In the genomic region with DNA sequence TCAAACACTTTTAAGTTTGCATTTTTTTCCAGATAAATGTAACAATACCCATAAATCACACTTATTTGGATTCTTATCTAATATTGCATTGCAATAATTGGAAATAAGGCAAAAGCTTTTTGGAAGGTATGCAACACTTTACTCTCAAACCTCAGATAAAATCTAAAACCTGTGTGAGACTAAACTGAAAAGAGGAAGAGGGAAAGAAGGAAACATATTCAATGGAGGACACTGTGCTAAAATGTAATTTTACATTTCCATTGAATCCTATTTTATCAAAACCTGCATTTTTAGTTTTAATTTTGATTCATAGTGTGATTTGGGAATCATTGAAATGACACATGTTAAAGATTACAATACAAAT, we compare ENCODE assay signal across 14 cellular contexts.
DNase-seq lines count a peak whose midpoint lies in the region; ATAC-seq and TF ChIP-seq lines count a peak whose summit lies in the region.
"Had no signal": no experiment of that assay in that cellular context is flagged by ENCODE, and none has a peak within 500 bp of the region (broad histone marks: within the 10 kb centered on the region; RNA-seq: fewer than 3 reads in every experiment).

No MANE protein-coding gene starts in this region.

- no peaks in the 10 kb centered on the region for H3K36me3 Mint-ChIP-seq in naive thymus-derived CD4-positive, alpha-beta T cell
- no peaks in the 10 kb centered on the region for H3K36me3 Mint-ChIP-seq in activated CD8-positive, alpha-beta T cell treated with anti-CD3 and anti-CD28 coated beads for 36 hours (ENCODE audit: low read depth)
- H3K36me3 Mint-ChIP-seq: natural killer cell had no signal

- intact Hi-C loops in naive thymus-derived CD4-positive, alpha-beta T cell (cut with micrococcal nuclease): loop anchor here in 1 of 2 donors (2.0 kb wide), 1 partner anchor 100 kb away; the partner anchor contains the start of gene HPGD
- intact Hi-C loops in activated CD8-positive, alpha-beta T cell treated with anti-CD3 and anti-CD28 coated beads for 36 hours (cut with micrococcal nuclease): no loop called here

- no peaks in the 10 kb centered on the region for H3K36me3 ChIP-seq in naive thymus-derived CD4-positive, alpha-beta T cell (ENCODE audit: control insufficient read depth in 2 of 3, insufficient read depth in 3 of 3, low read length in 3 of 3)
- H3K36me3 ChIP-seq: HAP-1 had no signal

- peak overlapping the region in 7 of 10 donors; percentile 12 to 72 (median 58) for H3K4me3 Mint-ChIP-seq in naive thymus-derived CD4-positive, alpha-beta T cell
- no peak overlapping the region for H3K4me3 Mint-ChIP-seq in activated CD8-positive, alpha-beta T cell treated with anti-CD3 and anti-CD28 coated beads for 36 hours
- H3K4me3 Mint-ChIP-seq: natural killer cell had no signal

- H3K27me3 ChIP-seq in HL-60 (ENCODE audit: insufficient read depth, poor library complexity, severe bottlenecking): no peaks in the 10 kb centered on the region
- H3K27me3 ChIP-seq in naive thymus-derived CD4-positive, alpha-beta T cell (ENCODE audit: control insufficient read depth in 2 of 2, insufficient read depth in 2 of 2, low read length in 2 of 2): no peaks in the 10 kb centered on the region

- H3K4me1 Mint-ChIP-seq in naive thymus-derived CD4-positive, alpha-beta T cell: peaks cover 6 to 43% (median 29%) of the 10 kb centered on the region in 7 donors
- peaks cover 24% of the 10 kb centered on the region for H3K4me1 Mint-ChIP-seq in activated CD8-positive, alpha-beta T cell treated with anti-CD3 and anti-CD28 coated beads for 36 hours (ENCODE audit: low read depth)

- H3K27ac Mint-ChIP-seq in naive thymus-derived CD4-positive, alpha-beta T cell: no peak overlapping the region
- no peak overlapping the region for H3K27ac Mint-ChIP-seq in activated CD8-positive, alpha-beta T cell treated with anti-CD3 and anti-CD28 coated beads for 36 hours
- H3K27ac Mint-ChIP-seq: activated T-helper 2 cell treated with anti-CD3 and anti-CD28 coated beads, Interferon-gamma antibody, Interleukin-2, Interleukin-4, amounts not matched to agents 10 μg/mL and 5 μg/mL and 100 μg/mL, durations not matched to agents 14 hours and 24 hours and 36 hours; natural killer cell had no signal

- peak; percentile 76 for DNase-seq in GF-D8 (lab: John Stamatoyannopoulos, UW)
- DNase-seq in HL-60 (ENCODE audit: low read depth in 1 of 2, low spot score in 1 of 2): no peak
- peak; percentile 49 for DNase-seq in SKM-1 treated with dmso at 0.1 percent for 144 hours (lab: John Stamatoyannopoulos, UW; ENCODE audit: unreplicated experiment)
- no peak for DNase-seq in naive thymus-derived CD4-positive, alpha-beta T cell
- DNase-seq in activated CD8-positive, alpha-beta T cell treated with anti-CD3 and anti-CD28 coated beads for 36 hours: no peak
- DNase-seq in KBM-7: no peak
- no peak for DNase-seq in T-helper 1 cell
- DNase-seq: activated CD8-positive, alpha-beta memory T cell treated with anti-CD3 and anti-CD28 coated beads for 24 hours; natural killer cell; stimulated activated CD4-positive, alpha-beta T cell treated with anti-CD3 and anti-CD28 coated beads, Interleukin-15, amount 100 ng/mL, for 24 hours had no signal

- no peak for TF ChIP-seq CTCF in HL-60 (IDR thresholded peaks at IDR 0.05; ENCODE audit: insufficient read depth, low read length)
- no peak for TF ChIP-seq CTCF in activated CD8-positive, alpha-beta T cell treated with anti-CD3 and anti-CD28 coated beads for 36 hours (IDR thresholded peaks at IDR 0.05)

- POLR2A ChIA-PET in naive thymus-derived CD4-positive, alpha-beta T cell (lab: Charles Lee): no interaction called here
- POLR2A ChIA-PET in activated CD8-positive, alpha-beta T cell treated with anti-CD3 and anti-CD28 coated beads for 36 hours (lab: Charles Lee): interaction anchor here (1.0 kb wide), 1 partner anchor 17 kb away, joined by 5 read pairs; no protein-coding TSS in a partner anchor

- peak overlapping the region; percentile 3; the same call in 1 of the 2 replicates for H3K27ac ChIP-seq in HL-60 (replicated peaks)
- no peak overlapping the region for H3K27ac ChIP-seq in naive thymus-derived CD4-positive, alpha-beta T cell (ENCODE audit: low read depth, low read length)
- H3K27ac ChIP-seq: C4-2B had no signal

- peaks cover 0 to 4% of the 10 kb centered on the region in 2 donors for H3K4me1 ChIP-seq in naive thymus-derived CD4-positive, alpha-beta T cell (ENCODE audit: control insufficient read depth in 2 of 2, insufficient read depth in 2 of 2, low read length in 2 of 2)

- CTCF ChIA-PET in naive thymus-derived CD4-positive, alpha-beta T cell (lab: Charles Lee): interaction anchor here (0.6 kb wide), 1 partner anchor 213 kb away, joined by 3 read pairs; no protein-coding TSS in a partner anchor
- CTCF ChIA-PET in activated CD8-positive, alpha-beta T cell treated with anti-CD3 and anti-CD28 coated beads for 36 hours (lab: Charles Lee): interaction anchor here (1.1 to 1.5 kb wide), 2 partner anchors 12 to 23 kb away, joined by 3 to 5 read pairs; no protein-coding TSS in a partner anchor

- no peak overlapping the region for H3K4me3 ChIP-seq in HL-60 (replicated peaks; ENCODE audit: insufficient read depth, low read length)
- no peak overlapping the region for H3K4me3 ChIP-seq in naive thymus-derived CD4-positive, alpha-beta T cell (ENCODE audit: low read length)
- H3K4me3 ChIP-seq: HAP-1, lung had no signal

- peaks cover 0 to 3% (median 0%) of the 10 kb centered on the region in 11 donors for H3K9me3 Mint-ChIP-seq in naive thymus-derived CD4-positive, alpha-beta T cell
- no peaks in the 10 kb centered on the region for H3K9me3 Mint-ChIP-seq in activated CD8-positive, alpha-beta T cell treated with anti-CD3 and anti-CD28 coated beads for 36 hours
- H3K9me3 Mint-ChIP-seq: activated T-helper 2 cell treated with anti-CD3 and anti-CD28 coated beads, Interferon-gamma antibody, Interleukin-2, Interleukin-4, amounts not matched to agents 10 μg/mL and 5 μg/mL and 100 μg/mL, durations not matched to agents 14 hours and 24 hours and 36 hours; natural killer cell had no signal

- H3K9me3 ChIP-seq in naive thymus-derived CD4-positive, alpha-beta T cell (ENCODE audit: control insufficient read depth in 2 of 3, low read length in 3 of 3): no peaks in the 10 kb centered on the region
- H3K9me3 ChIP-seq: HAP-1 had no signal

- no peak for ATAC-seq in naive thymus-derived CD4-positive, alpha-beta T cell
- no peak for ATAC-seq in activated CD8-positive, alpha-beta T cell treated with anti-CD3 and anti-CD28 coated beads for 36 hours
- ATAC-seq: natural killer cell had no signal

- in situ Hi-C loops in KBM-7 (cut with MboI; ENCODE audit: low pct_unique_long_range_greater_than_20kb, low sequenced_read_pairs): no loop called here

- peaks cover 0 to 27% (median 7%) of the 10 kb centered on the region in 5 donors for H3K27me3 Mint-ChIP-seq in naive thymus-derived CD4-positive, alpha-beta T cell
- H3K27me3 Mint-ChIP-seq in activated CD8-positive, alpha-beta T cell treated with anti-CD3 and anti-CD28 coated beads for 36 hours: no peaks in the 10 kb centered on the region

Comparison
In these comparisons a context has a peak if more than half of its experiments do, and no peak if none do; other contexts are left out.
1. DNase-seq: peak in GF-D8 (single experiment) and SKM-1 treated with dmso at 0.1 percent for 144 hours (single experiment); none in HL-60 (0 of 2), naive thymus-derived CD4-positive, alpha-beta T cell (0 of 9), activated CD8-positive, alpha-beta T cell treated with anti-CD3 and anti-CD28 coated beads for 36 hours (single experiment), KBM-7 (single experiment) and T-helper 1 cell (0 of 5).